15 cellular contexts compared by ENCODE assay signal in the genomic region with DNA sequence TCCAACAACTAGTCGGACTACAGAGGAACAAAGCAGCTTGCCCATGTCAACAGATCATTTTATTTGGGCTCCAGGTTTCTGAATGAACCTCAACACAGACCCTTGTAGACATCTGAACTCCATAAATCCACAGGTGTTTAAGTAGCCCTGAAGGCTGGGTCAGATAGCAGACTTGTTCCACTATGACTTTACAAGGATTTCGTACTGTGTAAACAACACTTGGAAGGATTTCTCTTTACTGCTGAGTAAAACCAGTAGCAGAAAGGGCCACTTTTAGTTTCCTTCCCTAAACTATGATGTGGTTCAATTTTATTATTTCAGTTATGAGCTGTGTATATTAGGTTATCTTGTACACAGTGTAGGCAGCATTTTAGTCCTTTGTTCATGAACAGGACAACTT.
DNase-seq lines count a peak whose midpoint lies in the region; ATAC-seq and TF ChIP-seq lines count a peak whose summit lies in the region.
"Had no signal": no experiment of that assay in that cellular context is flagged by ENCODE, and none has a peak within 500 bp of the region (broad histone marks: within the 10 kb centered on the region; RNA-seq: fewer than 3 reads in every experiment).

No MANE protein-coding gene starts in this region.

- 30% methylated on average over 2 of the region's 2 CpGs for WGBS in hepatocyte (ENCODE audit: low lambda C conversion rate, missing lambda C conversion rate)
- 18 to 59% (median 24%) methylated on average over 2 of the region's 2 CpGs for WGBS in stomach, 5 donors

- H3K9me3 ChIP-seq in hepatocyte (ENCODE audit: low read depth), result no peaks in the 10 kb centered on the region
- no peaks in the 10 kb centered on the region for H3K9me3 ChIP-seq in OCI-LY7 (ENCODE audit: low read length)
- peaks cover 0 to 10% (median 3%) of the 10 kb centered on the region in 4 donors for H3K9me3 ChIP-seq in stomach

- TF ChIP-seq EP300 in stomach (IDR thresholded peaks at IDR 0.05), result no peak

- no peaks in the 10 kb centered on the region for H3K36me3 ChIP-seq in hepatocyte (replicated peaks; ENCODE audit: insufficient read depth, low read depth)
- H3K36me3 ChIP-seq in OCI-LY7 (ENCODE audit: insufficient read depth, low read length), result no peaks in the 10 kb centered on the region
- no peaks in the 10 kb centered on the region for H3K36me3 ChIP-seq in stomach

- POLR2A ChIA-PET in OCI-LY7 (lab: Charles Lee), result no interaction called here

- H3K27me3 ChIP-seq in hepatocyte (no peaks in the 10 kb centered on the region), stomach (no peaks in the 10 kb centered on the region)

- BruUV-seq in OCI-LY7 (replicated peaks; lab: Mats Ljungman, UMichigan), result no TSS peak

- H4K20me1 ChIP-seq in hepatocyte (ENCODE audit: insufficient read depth, poor library complexity, severe bottlenecking), result no peaks in the 10 kb centered on the region
- no peaks in the 10 kb centered on the region; the same call in 1 of the 2 replicates for H4K20me1 ChIP-seq in OCI-LY7 (ENCODE audit: insufficient read depth, low read length)

- no peak overlapping the region for H2AFZ ChIP-seq in hepatocyte
- H2AFZ ChIP-seq in OCI-LY7 (ENCODE audit: low read length), result no peak overlapping the region
- H2AFZ ChIP-seq: GM23248 had no signal

- H3K27ac ChIP-seq in hepatocyte (no peak overlapping the region), OCI-LY7 (ENCODE audit: low read depth, low read length, poor library complexity, severe bottlenecking) (no peak overlapping the region), stomach (no peak overlapping the region)
- H3K27ac ChIP-seq: GM23248 had no signal

- ATAC-seq in GM19351 (IDR thresholded peaks at IDR 0.05; ENCODE audit: unreplicated experiment) (peak; percentile 89), HG02885 (IDR thresholded peaks at IDR 0.05; ENCODE audit: poor library complexity, unreplicated experiment) (peak; percentile 82)

- TF ChIP-seq CTCF in hepatocyte (IDR thresholded peaks at IDR 0.05; ENCODE audit: poor library complexity) (no peak), OCI-LY7 (conservative IDR thresholded peaks at IDR 0.05; ENCODE audit: low read length) (no peak), stomach (IDR thresholded peaks at IDR 0.05) (no peak)

- no peak overlapping the region for H3K4me3 ChIP-seq in hepatocyte
- H3K4me3 ChIP-seq in OCI-LY7 (ENCODE audit: low read depth, low read length, poor library complexity, severe bottlenecking), result no peak overlapping the region
- no peak overlapping the region for H3K4me3 ChIP-seq in stomach
- H3K4me3 ChIP-seq: GM23248 had no signal

- intact Hi-C loops in OCI-LY7 (cut with micrococcal nuclease; ENCODE audit: unreplicated experiment) (no loop called here), stomach (cut with DNase I; ENCODE audit: low total_unique reads) (no loop called here)

- peak; percentile 66 for DNase-seq in DMS53 treated with DMSO at 0.1 percent for 48 hours (lab: John Stamatoyannopoulos, UW; ENCODE audit: unreplicated experiment)
- DNase-seq in hepatocyte (ENCODE audit: low spot score), result peak; percentile 8
- DNase-seq in OCI-LY7 (ENCODE audit: low spot score), result no peak
- no peak for DNase-seq in hippocampal formation (lab: John Stamatoyannopoulos, UW)
- no peak for DNase-seq in hepatic stellate cell (ENCODE audit: low spot score)
- no peak for DNase-seq in stomach
- DNase-seq: ACHN; Calu3; CD4-positive, CD25-positive, alpha-beta regulatory T cell; GM23248; HFFc6; NCI-H146; NCI-H446 treated with DMSO at 0.1 percent for 48 hours had no signal

- H3K79me2 ChIP-seq in hepatocyte (no peaks in the 10 kb centered on the region), OCI-LY7 (ENCODE audit: insufficient read depth, low read depth, low read length) (no peaks in the 10 kb centered on the region)

- H3K4me2 ChIP-seq in hepatocyte (peak overlapping the region; percentile 2), OCI-LY7 (ENCODE audit: low read length) (no peak overlapping the region)

- CTCF ChIA-PET in OCI-LY7 (lab: Charles Lee; ENCODE audit: unreplicated experiment), result no interaction called here

- TF ChIP-seq POLR2A in stomach (IDR thresholded peaks at IDR 0.05), result no peak

- H3K4me1 ChIP-seq in hepatocyte (ENCODE audit: insufficient read depth) (no peaks in the 10 kb centered on the region), OCI-LY7 (ENCODE audit: insufficient read depth, low read length, poor library complexity, severe bottlenecking) (no peaks in the 10 kb centered on the region), stomach (peaks cover 0 to 4% (median under 1%) of the 10 kb centered on the region in 4 donors)

- H3K9me2 ChIP-seq in hepatocyte (replicated peaks; ENCODE audit: insufficient read depth), result no peaks in the 10 kb centered on the region
- H3K9me2 ChIP-seq in OCI-LY7 (ENCODE audit: insufficient read depth, low read length), result no peaks in the 10 kb centered on the region

Comparison
In these comparisons a context has a peak if more than half of its experiments do, and no peak if none do; other contexts are left out.
1. DNase-seq: peak in DMS53 treated with DMSO at 0.1 percent for 48 hours (single experiment) and hepatocyte (single experiment); none in OCI-LY7 (single experiment), hippocampal formation (0 of 2), hepatic stellate cell (single experiment) and stomach (single experiment).